Comparison of ENCODE assay signal across 2 cellular contexts in the genomic region with DNA sequence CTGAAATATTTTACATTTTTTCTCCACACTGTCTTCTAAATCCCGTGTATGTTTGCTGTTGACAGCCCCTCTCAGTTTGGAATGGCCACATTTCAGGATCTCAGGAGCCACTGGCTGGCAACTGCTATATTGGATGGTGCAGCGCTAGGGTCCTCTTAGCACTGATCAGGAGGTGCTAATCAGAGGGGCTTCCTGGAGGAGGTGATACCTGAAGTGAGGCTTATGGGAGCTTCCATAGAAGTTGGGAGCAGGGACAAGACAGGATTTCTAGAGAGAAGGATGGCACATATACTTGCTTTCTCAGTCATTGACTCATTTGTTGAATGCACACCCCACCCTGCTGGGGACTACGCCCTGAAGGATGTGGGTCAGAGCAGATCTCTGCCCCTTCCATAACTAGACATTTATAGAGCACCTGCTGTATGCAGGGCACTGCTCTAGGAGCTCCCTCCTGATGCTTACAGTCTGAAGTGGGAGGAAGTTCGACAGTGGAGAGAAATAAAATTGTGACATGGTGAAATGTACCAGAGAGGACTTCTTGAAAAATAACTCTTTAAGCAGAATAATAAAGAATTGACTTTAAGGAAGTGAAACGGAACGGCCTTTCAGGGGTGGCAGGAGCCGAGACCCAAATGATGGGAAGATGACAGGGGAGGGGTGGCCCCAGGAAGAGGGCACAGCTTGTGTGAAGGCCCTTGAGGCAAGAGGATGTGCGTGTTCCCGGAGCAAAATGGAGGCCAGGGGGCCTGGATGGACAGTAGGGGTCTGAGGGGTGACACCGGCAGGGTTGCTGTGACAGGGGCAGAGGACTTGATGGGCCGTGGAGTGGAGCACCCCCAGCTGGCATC.
TF ChIP-seq lines count a peak whose summit lies in the region.

No MANE protein-coding gene starts in this region.

TF ChIP-seq in IMR-90, 13 proteins besides CTCF, POLR2A, EP300 and RAD21:
- TF ChIP-seq USF2 (IDR thresholded peaks at IDR 0.05; ENCODE audit: low read depth, low read length) (no peak), FOS (IDR thresholded peaks at IDR 0.05; ENCODE audit: low read depth, low read length) (no peak), SMC3 (IDR thresholded peaks at IDR 0.05; ENCODE audit: low read depth, low read length) (no peak), ELK1 (IDR thresholded peaks at IDR 0.05; ENCODE audit: borderline replicate concordance, low read depth, low read length) (no peak), MXI1 (IDR thresholded peaks at IDR 0.05; ENCODE audit: borderline replicate concordance, low read depth, low read length) (no peak), BHLHE40 (IDR thresholded peaks at IDR 0.05; ENCODE audit: low read depth, low read length) (no peak), NFE2L2 (IDR thresholded peaks at IDR 0.05; ENCODE audit: low read depth, low read length) (no peak), RCOR1 (IDR thresholded peaks at IDR 0.05; ENCODE audit: insufficient replicate concordance, low read length) (no peak), RFX5 (IDR thresholded peaks at IDR 0.05; ENCODE audit: low read depth, low read length) (no peak), CEBPB (IDR thresholded peaks at IDR 0.05; ENCODE audit: low read depth, low read length) (no peak), MAFK (IDR thresholded peaks at IDR 0.05; ENCODE audit: low read depth, low read length) (no peak), CHD1 (IDR thresholded peaks at IDR 0.05; ENCODE audit: low read depth, low read length) (no peak), MAZ (IDR thresholded peaks at IDR 0.05; ENCODE audit: borderline replicate concordance, low read depth, low read length) (no peak)

TF ChIP-seq in GM12878, 131 proteins besides CTCF, POLR2A, EP300 and RAD21:
- TF ChIP-seq ZZZ3 (IDR thresholded peaks at IDR 0.05; ENCODE audit: control insufficient read depth, insufficient read length, low read depth), result no peak
- no peak for TF ChIP-seq JUND (IDR thresholded peaks at IDR 0.05; ENCODE audit: low read depth, low read length)
- TF ChIP-seq SPI1 (IDR thresholded peaks at IDR 0.05; ENCODE audit: borderline replicate concordance, insufficient read depth, low read depth, low read length), result peak; percentile 78; the same call in 1 of the 2 replicates
- no peak for TF ChIP-seq SMC3 (IDR thresholded peaks at IDR 0.05; ENCODE audit: borderline replicate concordance, low read length)
- no peak for TF ChIP-seq SP1 (IDR thresholded peaks at IDR 0.05; ENCODE audit: low read depth, low read length)
- no peak for TF ChIP-seq TCF7 (IDR thresholded peaks at IDR 0.05; ENCODE audit: borderline replicate concordance)
- no peak for TF ChIP-seq RELB (IDR thresholded peaks at IDR 0.05; ENCODE audit: low read depth)
- no peak for TF ChIP-seq POU2F2 (IDR thresholded peaks at IDR 0.05; ENCODE audit: borderline replicate concordance, low read depth, low read length)
- TF ChIP-seq ESRRA (IDR thresholded peaks at IDR 0.05; ENCODE audit: low read length), result no peak
- TF ChIP-seq SRF (IDR thresholded peaks at IDR 0.05; ENCODE audit: low read depth in 2 of 2, low read length in 2 of 2), result no peak
- no peak for TF ChIP-seq CBX5 (IDR thresholded peaks at IDR 0.05; ENCODE audit: low read depth)
- no peak for TF ChIP-seq CHD4 (IDR thresholded peaks at IDR 0.05)
- no peak for TF ChIP-seq ATF3 (IDR thresholded peaks at IDR 0.05; ENCODE audit: borderline replicate concordance, extremely low read depth, low read depth, low read length)
- TF ChIP-seq PML (IDR thresholded peaks at IDR 0.05; ENCODE audit: low read length), result no peak
- TF ChIP-seq BHLHE40 (IDR thresholded peaks at IDR 0.05; ENCODE audit: borderline replicate concordance in 1 of 2, low read depth in 2 of 2, low read length in 1 of 2), result no peak
- no peak for TF ChIP-seq RFX5 (IDR thresholded peaks at IDR 0.05; ENCODE audit: low read depth, low read length)
- peak in 1 of 2 experiments; percentile 20; a peak in 1 of 4 replicates for TF ChIP-seq IKZF2 (IDR thresholded peaks at IDR 0.05)
- no peak for TF ChIP-seq SREBF2 (IDR thresholded peaks at IDR 0.05; ENCODE audit: low read length)
- 0 out of 2 replicates have a peak, but pooled peaks have one; percentile 14 for TF ChIP-seq IKZF1 (conservative IDR thresholded peaks at IDR 0.05)
- TF ChIP-seq, protein P1, sequence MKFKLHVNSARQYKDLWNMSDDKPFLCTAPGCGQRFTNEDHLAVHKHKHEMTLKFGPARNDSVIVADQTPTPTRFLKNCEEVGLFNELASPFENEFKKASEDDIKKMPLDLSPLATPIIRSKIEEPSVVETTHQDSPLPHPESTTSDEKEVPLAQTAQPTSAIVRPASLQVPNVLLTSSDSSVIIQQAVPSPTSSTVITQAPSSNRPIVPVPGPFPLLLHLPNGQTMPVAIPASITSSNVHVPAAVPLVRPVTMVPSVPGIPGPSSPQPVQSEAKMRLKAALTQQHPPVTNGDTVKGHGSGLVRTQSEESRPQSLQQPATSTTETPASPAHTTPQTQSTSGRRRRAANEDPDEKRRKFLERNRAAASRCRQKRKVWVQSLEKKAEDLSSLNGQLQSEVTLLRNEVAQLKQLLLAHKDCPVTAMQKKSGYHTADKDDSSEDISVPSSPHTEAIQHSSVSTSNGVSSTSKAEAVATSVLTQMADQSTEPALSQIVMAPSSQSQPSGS (IDR thresholded peaks at IDR 0.05; ENCODE audit: low read length), result no peak
